In genomic region chr4:47085661-47086060, GRCh38 we compare ENCODE assay signal across 2 cellular contexts.
TF ChIP-seq lines count a peak whose summit lies in the region.

No MANE protein-coding gene starts in this region.

TF ChIP-seq in IMR-90, 13 proteins besides CTCF, POLR2A, EP300 and RAD21 (continued from another document):
- no peak for TF ChIP-seq NFE2L2 (IDR thresholded peaks at IDR 0.05; ENCODE audit: low read depth, low read length)
- TF ChIP-seq FOS (IDR thresholded peaks at IDR 0.05; ENCODE audit: low read depth, low read length) = no peak
- no peak for TF ChIP-seq CHD1 (IDR thresholded peaks at IDR 0.05; ENCODE audit: low read depth, low read length)
- TF ChIP-seq CEBPB (IDR thresholded peaks at IDR 0.05; ENCODE audit: low read depth, low read length) = no peak
- TF ChIP-seq MXI1 (IDR thresholded peaks at IDR 0.05; ENCODE audit: borderline replicate concordance, low read depth, low read length) = no peak
- TF ChIP-seq, protein P1, sequence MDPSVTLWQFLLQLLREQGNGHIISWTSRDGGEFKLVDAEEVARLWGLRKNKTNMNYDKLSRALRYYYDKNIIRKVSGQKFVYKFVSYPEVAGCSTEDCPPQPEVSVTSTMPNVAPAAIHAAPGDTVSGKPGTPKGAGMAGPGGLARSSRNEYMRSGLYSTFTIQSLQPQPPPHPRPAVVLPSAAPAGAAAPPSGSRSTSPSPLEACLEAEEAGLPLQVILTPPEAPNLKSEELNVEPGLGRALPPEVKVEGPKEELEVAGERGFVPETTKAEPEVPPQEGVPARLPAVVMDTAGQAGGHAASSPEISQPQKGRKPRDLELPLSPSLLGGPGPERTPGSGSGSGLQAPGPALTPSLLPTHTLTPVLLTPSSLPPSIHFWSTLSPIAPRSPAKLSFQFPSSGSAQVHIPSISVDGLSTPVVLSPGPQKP (IDR thresholded peaks at IDR 0.05; ENCODE audit: borderline replicate concordance, low read depth, low read length) = no peak
- TF ChIP-seq RCOR1 (IDR thresholded peaks at IDR 0.05; ENCODE audit: insufficient replicate concordance, low read length) = no peak

TF ChIP-seq in GM23338, 12 proteins besides CTCF, POLR2A, EP300 and RAD21 (continued from another document):
- TF ChIP-seq ZNF462 (CRISPR knock-in tag; IDR thresholded peaks at IDR 0.05) (no peak), REST (IDR thresholded peaks at IDR 0.05; ENCODE audit: unreplicated experiment) (no peak), POLR2AphosphoS5 (IDR thresholded peaks at IDR 0.05; ENCODE audit: low read depth) (no peak), EZH2 (IDR thresholded peaks at IDR 0.05; ENCODE audit: low read depth, unreplicated experiment) (no peak), STAT1 (IDR thresholded peaks at IDR 0.05; ENCODE audit: unreplicated experiment) (no peak)
